Comparison of ENCODE assay signal across 11 cellular contexts in genomic region chr1:82464362-82464931, GRCh38.
DNase-seq lines count a peak whose midpoint lies in the region; ATAC-seq and TF ChIP-seq lines count a peak whose summit lies in the region.
"Had no signal": no experiment of that assay in that cellular context is flagged by ENCODE, and none has a peak within 500 bp of the region (broad histone marks: within the 10 kb centered on the region; RNA-seq: fewer than 3 reads in every experiment).

No MANE protein-coding gene starts in this region.

- no peak overlapping the region for H3K27ac Mint-ChIP-seq in WTC11
- H3K27ac Mint-ChIP-seq: activated naive CD8-positive, alpha-beta T cell treated with anti-CD3 and anti-CD28 coated beads for 36 hours; natural killer cell treated with Interleukin-12 subunit alpha and Interleukin-12 subunit beta and Interleukin-15 and Interleukin-18, amount 100 ng/mL, for 72 hours had no signal

- no peaks in the 10 kb centered on the region for H3K9me2 ChIP-seq in SK-N-SH

- POLR2A ChIA-PET in SK-N-SH (lab: Yijun Ruan, JAX) (no interaction called here), WTC11 (lab: Charles Lee) (no interaction called here)

- H3K4me3 ChIP-seq in SK-N-SH (ENCODE audit: low read depth in 2 of 2, low read length in 1 of 2) (no peak overlapping the region), upper lobe of right lung (no peak overlapping the region)

- no peak overlapping the region for H2AFZ ChIP-seq in SK-N-SH (ENCODE audit: low read depth)

- intact Hi-C loops in left colon (cut with DNase I, micrococcal nuclease) = no loop called here
- intact Hi-C loops in upper lobe of right lung (cut with DNase I) = no loop called here

- H3K4me1 ChIP-seq in SK-N-SH (ENCODE audit: control insufficient read depth in 1 of 2, insufficient read depth in 2 of 2, low read depth in 1 of 2, low read length in 1 of 2) = no peaks in the 10 kb centered on the region
- peaks cover 16% of the 10 kb centered on the region for H3K4me1 ChIP-seq in upper lobe of right lung

- H3K27me3 Mint-ChIP-seq in WTC11 (ENCODE audit: low read depth) = no peaks in the 10 kb centered on the region
- H3K27me3 Mint-ChIP-seq: activated naive CD8-positive, alpha-beta T cell treated with anti-CD3 and anti-CD28 coated beads for 36 hours; natural killer cell treated with Interleukin-12 subunit alpha and Interleukin-12 subunit beta and Interleukin-15 and Interleukin-18, amount 100 ng/mL, for 72 hours had no signal

- H3K9me3 ChIP-seq in SK-N-SH (no peaks in the 10 kb centered on the region), upper lobe of right lung (no peaks in the 10 kb centered on the region)

- H3K4me1 Mint-ChIP-seq in WTC11 = peaks cover 6% of the 10 kb centered on the region; the same call in 1 of the 2 replicates
- H3K4me1 Mint-ChIP-seq: activated naive CD8-positive, alpha-beta T cell treated with anti-CD3 and anti-CD28 coated beads for 36 hours had no signal

- no peaks in the 10 kb centered on the region for H3K79me2 ChIP-seq in SK-N-SH (ENCODE audit: insufficient read depth)

- no peak for ATAC-seq in SK-N-SH treated with all-trans-retinoic acid at 6 μM for 48 hours
- 0 out of 2 replicates have a peak, but pooled peaks have one; percentile 34 for ATAC-seq in WTC11
- no peak for ATAC-seq in left colon
- peak; percentile 71 for ATAC-seq in upper lobe of right lung
- ATAC-seq in GM19395 (IDR thresholded peaks at IDR 0.05; ENCODE audit: unreplicated experiment) = no peak
- ATAC-seq: natural killer cell treated with Interleukin-12 subunit alpha and Interleukin-12 subunit beta and Interleukin-15 and Interleukin-18, amount 100 ng/mL, for 72 hours had no signal

- H4K20me1 ChIP-seq in SK-N-SH (ENCODE audit: insufficient read depth) = no peaks in the 10 kb centered on the region

- no peaks in the 10 kb centered on the region for H3F3A ChIP-seq in SK-N-SH (replicated peaks; ENCODE audit: insufficient read depth)

- no peak overlapping the region for H3K27ac ChIP-seq in SK-N-SH (ENCODE audit: low read depth in 2 of 2, low read length in 1 of 2)
- no peak overlapping the region for H3K27ac ChIP-seq in upper lobe of right lung

- WGBS in SK-N-SH (ENCODE audit: low lambda C conversion rate) = 63% methylated on average over 3 of the region's 3 CpGs

- TF ChIP-seq CTCF in SK-N-SH (IDR thresholded peaks at IDR 0.05) = no peak
- no peak for TF ChIP-seq CTCF in WTC11 (IDR thresholded peaks at IDR 0.05)
- no peak for TF ChIP-seq CTCF in upper lobe of right lung (IDR thresholded peaks at IDR 0.05)

- H3K9ac ChIP-seq in SK-N-SH = no peak overlapping the region

- no peaks in the 10 kb centered on the region for H3K36me3 Mint-ChIP-seq in WTC11
- H3K36me3 Mint-ChIP-seq: activated naive CD8-positive, alpha-beta T cell treated with anti-CD3 and anti-CD28 coated beads for 36 hours; natural killer cell treated with Interleukin-12 subunit alpha and Interleukin-12 subunit beta and Interleukin-15 and Interleukin-18, amount 100 ng/mL, for 72 hours had no signal

- H3K9me3 Mint-ChIP-seq in WTC11 = no peaks in the 10 kb centered on the region
- H3K9me3 Mint-ChIP-seq: activated naive CD8-positive, alpha-beta T cell treated with anti-CD3 and anti-CD28 coated beads for 36 hours; natural killer cell treated with Interleukin-12 subunit alpha and Interleukin-12 subunit beta and Interleukin-15 and Interleukin-18, amount 100 ng/mL, for 72 hours had no signal

- H3K27me3 ChIP-seq in SK-N-SH (ENCODE audit: insufficient read depth) (no peaks in the 10 kb centered on the region), upper lobe of right lung (no peaks in the 10 kb centered on the region)

- CTCF ChIA-PET in SK-N-SH (lab: Yijun Ruan, JAX) (no interaction called here), WTC11 (lab: Charles Lee) (no interaction called here)

- no peak overlapping the region for H3K4me3 Mint-ChIP-seq in WTC11
- H3K4me3 Mint-ChIP-seq: activated naive CD8-positive, alpha-beta T cell treated with anti-CD3 and anti-CD28 coated beads for 36 hours; natural killer cell treated with Interleukin-12 subunit alpha and Interleukin-12 subunit beta and Interleukin-15 and Interleukin-18, amount 100 ng/mL, for 72 hours had no signal

- DNase-seq in SK-N-SH = no peak
- DNase-seq in WTC11 (ENCODE audit: low spot score) = no peak
- peak; percentile 28 to 39 for DNase-seq in left colon
- DNase-seq in upper lobe of right lung = no peak
- no peak for DNase-seq in superior temporal gyrus (ENCODE audit: extremely low spot score)
- DNase-seq in NCI-H2107 (lab: John Stamatoyannopoulos, UW) = no peak
- DNase-seq: activated naive CD8-positive, alpha-beta T cell treated with anti-CD3 and anti-CD28 coated beads for 36 hours; NK-92 treated with Interleukin-12 subunit alpha and Interleukin-12 subunit beta, amount 100 ng/mL, for 24 hours had no signal

- no peak overlapping the region for H3K4me2 ChIP-seq in SK-N-SH

- TF ChIP-seq RAD21 in SK-N-SH (IDR thresholded peaks at IDR 0.05; ENCODE audit: low read length) = no peak

- no peak for TF ChIP-seq EP300 in SK-N-SH (IDR thresholded peaks at IDR 0.05; ENCODE audit: borderline replicate concordance in 1 of 2, low read depth in 1 of 2, low read length in 1 of 2)

- H3K36me3 ChIP-seq in SK-N-SH (replicated peaks in 1 of 2; ENCODE audit: control insufficient read depth in 1 of 2, insufficient read depth in 2 of 2, low read length in 1 of 2) = no peaks in the 10 kb centered on the region
- no peaks in the 10 kb centered on the region for H3K36me3 ChIP-seq in upper lobe of right lung

TF ChIP-seq in SK-N-SH treated with all-trans-retinoic acid at 6 μM for 48 hours, 23 proteins besides CTCF, POLR2A, EP300 and RAD21 (continues in another document):
- TF ChIP-seq ISL1 (CRISPR knock-in tag; IDR thresholded peaks at IDR 0.05) (0 out of 2 replicates have a peak, but pooled peaks have one; percentile 21), CREB5 (CRISPR knock-in tag; IDR thresholded peaks at IDR 0.05; ENCODE audit: low read depth) (no peak)

TF ChIP-seq in SK-N-SH, 30 proteins besides CTCF, POLR2A, EP300 and RAD21:
- TF ChIP-seq JUND (IDR thresholded peaks at IDR 0.05) = no peak
- TF ChIP-seq NRF1 (IDR thresholded peaks at IDR 0.05; ENCODE audit: low read depth, low read length) = no peak
- no peak for TF ChIP-seq NFIC (IDR thresholded peaks at IDR 0.05; ENCODE audit: borderline replicate concordance)
- no peak for TF ChIP-seq FOXJ3 (CRISPR knock-in tag; IDR thresholded peaks at IDR 0.05)
- TF ChIP-seq TAF1 (IDR thresholded peaks at IDR 0.05; ENCODE audit: borderline replicate concordance, low read depth, low read length) = no peak
- TF ChIP-seq POLR2AphosphoS5 (IDR thresholded peaks at IDR 0.05; ENCODE audit: low read depth, low read length) = no peak
- TF ChIP-seq FOSL2 (IDR thresholded peaks at IDR 0.05; ENCODE audit: borderline replicate concordance, low read depth) = no peak
- no peak for TF ChIP-seq SMC3 (IDR thresholded peaks at IDR 0.05; ENCODE audit: low read depth, low read length)
- TF ChIP-seq RCOR1 (IDR thresholded peaks at IDR 0.05; ENCODE audit: low read length) = no peak
- TF ChIP-seq GABPA (IDR thresholded peaks at IDR 0.05; ENCODE audit: low read depth) = no peak
- no peak for TF ChIP-seq PBX3 (IDR thresholded peaks at IDR 0.05)
- no peak for TF ChIP-seq EZH2phosphoT487 (IDR thresholded peaks at IDR 0.05; ENCODE audit: borderline replicate concordance, low read depth)

TF ChIP-seq in WTC11, 78 proteins besides CTCF, POLR2A, EP300 and RAD21:
- TF ChIP-seq ATF6 (CRISPR knock-in tag; IDR thresholded peaks at IDR 0.05) (no peak), GRHL2 (CRISPR knock-in tag; IDR thresholded peaks at IDR 0.05; ENCODE audit: insufficient replicate concordance, severe bottlenecking) (no peak), SOX15 (CRISPR knock-in tag; IDR thresholded peaks at IDR 0.05) (no peak)

Comparison
In these comparisons a context has a peak if more than half of its experiments do, and no peak if none do; other contexts are left out.
1. ATAC-seq: peak in WTC11 (single experiment) and upper lobe of right lung (single experiment); none in SK-N-SH treated with all-trans-retinoic acid at 6 μM for 48 hours (single experiment), left colon (single experiment) and GM19395 (single experiment).
2. DNase-seq: peak in left colon (2 of 2); none in SK-N-SH (single experiment), WTC11 (single experiment), upper lobe of right lung (single experiment), superior temporal gyrus (single experiment) and NCI-H2107 (single experiment).